Comparison of ENCODE assay signal across 8 cellular contexts in genomic region chr11:74948898-74949747, GRCh38.
A peak's percentile ranks its signal among the peaks of the same experiment; 100 is the strongest.
DNase-seq lines count a peak whose midpoint lies in the region; ATAC-seq, FAIRE-seq and TF ChIP-seq lines count a peak whose summit lies in the region.

SPCS2 (plus strand) TSS chr11:74949266; CDS start chr11:74949286, 20 bp downstream.
XRRA1 (minus strand) TSS chr11:74949091; CDS start chr11:74940878, 8,213 bp downstream.

- DNase-seq in AML-193 (lab: John Stamatoyannopoulos, UW) = peak; percentile 95 to 97
- DNase-seq in NCI-H510A treated with DMSO at 0.1 percent for 48 hours (lab: John Stamatoyannopoulos, UW) = peak; percentile 97
- DNase-seq in activated CD4-positive, alpha-beta T cell treated with anti-CD3 and anti-CD28 coated beads for 4 hours = peak; percentile 96 to 98
- DNase-seq in kidney glomerular epithelial cell (lab: John Stamatoyannopoulos, UW) = peak; percentile 94
- DNase-seq in stimulated activated CD4-positive, alpha-beta T cell treated with anti-CD3 and anti-CD28 coated beads, Interleukin-1b, Interleukin-23, amount 100 ng/mL, for 1 hour (ENCODE audit: low read depth in 2 of 2) = peak; percentile 87 to 93

- FAIRE-seq in colon (lab: Jason Lieb, UNC) = peak; percentile 55

- peak; percentile 91 for ATAC-seq in HG03439 (IDR thresholded peaks at IDR 0.05; ENCODE audit: unreplicated experiment)

- peak; percentile 92 for TF ChIP-seq POLR2A in GM19193 (IDR thresholded peaks at IDR 0.05; ENCODE audit: extremely low read depth, insufficient read depth, insufficient read length)

Comparison
In these comparisons a context has a peak if more than half of its experiments do, and no peak if none do; other contexts are left out.
1. Peak in every context shown above with its lines: DNase-seq and ATAC-seq.